Comparison of ENCODE assay signal across 20 cellular contexts in the genomic region with DNA sequence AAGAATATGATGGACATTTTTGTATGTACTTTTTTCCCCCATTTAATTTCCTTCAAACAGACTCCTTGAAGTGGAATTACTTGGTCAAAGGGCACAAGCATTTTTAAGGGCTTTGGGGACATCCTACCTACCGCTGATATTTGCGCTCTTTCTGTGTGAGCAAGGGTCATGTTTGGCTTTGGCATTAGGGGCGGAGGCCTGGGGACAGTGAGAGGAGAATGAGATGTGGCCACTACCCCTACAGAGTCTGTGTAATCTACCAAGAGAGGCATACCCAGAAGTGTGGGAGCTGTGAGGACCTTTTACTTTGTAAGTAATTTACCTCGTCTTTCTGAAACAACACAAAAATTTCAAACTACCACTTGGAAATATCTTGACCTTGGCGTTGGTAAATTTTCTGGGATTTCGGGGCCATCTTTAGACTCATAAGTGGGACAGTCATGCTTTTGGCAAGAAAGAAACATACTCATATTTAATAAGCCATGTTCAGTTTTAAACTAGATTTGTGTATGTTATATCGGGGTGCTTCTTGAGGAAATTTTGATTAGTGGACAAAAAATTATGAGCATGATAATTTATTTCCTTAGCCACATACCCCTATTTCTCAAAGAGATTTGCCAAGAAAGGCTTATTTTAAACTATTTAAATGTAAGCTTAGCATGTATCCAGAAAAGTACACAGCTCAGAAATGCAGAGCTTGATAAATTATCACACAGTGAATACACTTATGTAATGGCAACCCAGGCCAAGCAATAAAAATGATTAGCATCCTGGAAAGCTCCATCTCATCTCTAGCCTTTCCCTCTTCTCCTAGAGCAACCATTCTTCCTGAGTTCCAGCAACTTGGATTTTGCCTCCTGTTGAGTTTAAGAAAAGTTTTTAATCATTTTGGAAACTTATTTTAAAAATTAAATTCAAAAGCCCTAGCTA.
"Had no signal": no experiment of that assay in that cellular context is flagged by ENCODE, and none has a peak within 500 bp of the region (broad histone marks: within the 10 kb centered on the region; RNA-seq: fewer than 3 reads in every experiment).

No MANE protein-coding gene starts in this region.

- DNase-seq: activated CD4-positive, alpha-beta memory T cell treated with anti-CD3 and anti-CD28 coated beads, Interleukin-2, amount 10 ng/mL, durations not matched to agents 7 days and 5 days; activated CD4-positive, alpha-beta T cell treated with anti-CD3 and anti-CD28 coated beads, Interleukin-2, amount 10 ng/mL, durations not matched to agents 24 days and 14 days; activated T-cell treated with anti-CD3 and anti-CD28 coated beads, Interleukin-2, amount 50 U/mL, for 72 hours; aorta; dermis blood vessel endothelial cell; effector memory CD4-positive, alpha-beta T cell; glutamatergic neuron; hippocampal formation; kidney glomerular epithelial cell; left ventricle myocardium superior; mammary epithelial cell; nucleus accumbens; sigmoid colon; stimulated activated CD4-positive, alpha-beta T cell treated with anti-CD3 and anti-CD28 coated beads, Interleukin-4, amount 100 ng/mL, for 1 hour; stimulated activated naive CD8-positive, alpha-beta T cell treated with anti-CD3 and anti-CD28 coated beads, Interleukin-15, Interleukin-2, amounts not matched to agents 100 U/mL and 50 U/mL, for 24 hours had no signal

- H3K27me3 Mint-ChIP-seq: activated CD4-positive, alpha-beta memory T cell treated with anti-CD3 and anti-CD28 coated beads, Interleukin-2, amount 10 ng/mL, durations not matched to agents 7 days and 5 days had no signal

- H3K36me3 ChIP-seq: esophagus muscularis mucosa, sigmoid colon had no signal

- H3K27ac Mint-ChIP-seq: activated CD4-positive, alpha-beta memory T cell treated with anti-CD3 and anti-CD28 coated beads, Interleukin-2, amount 10 ng/mL, durations not matched to agents 7 days and 5 days; activated CD4-positive, alpha-beta T cell treated with anti-CD3 and anti-CD28 coated beads, Interleukin-2, amount 10 ng/mL, durations not matched to agents 24 days and 14 days; activated naive CD4-positive, alpha-beta T cell treated with anti-CD3 and anti-CD28 coated beads, Interleukin-2, amount 50 U/mL, for 72 hours; activated T-cell treated with anti-CD3 and anti-CD28 coated beads, Interleukin-2, amount 50 U/mL, for 72 hours had no signal

- H3K9ac ChIP-seq: parathyroid adenoma had no signal

- H3K27ac ChIP-seq: parathyroid adenoma, VCaP had no signal

- H3K9me3 Mint-ChIP-seq: activated CD4-positive, alpha-beta memory T cell treated with anti-CD3 and anti-CD28 coated beads, Interleukin-2, amount 10 ng/mL, durations not matched to agents 7 days and 5 days; activated CD4-positive, alpha-beta T cell treated with anti-CD3 and anti-CD28 coated beads, Interleukin-2, amount 10 ng/mL, durations not matched to agents 24 days and 14 days; activated naive CD4-positive, alpha-beta T cell treated with anti-CD3 and anti-CD28 coated beads, Interleukin-2, amount 50 U/mL, for 72 hours; activated T-cell treated with anti-CD3 and anti-CD28 coated beads, Interleukin-2, amount 50 U/mL, for 72 hours; brain had no signal

- H3K4me3 Mint-ChIP-seq: activated CD4-positive, alpha-beta memory T cell treated with anti-CD3 and anti-CD28 coated beads, Interleukin-2, amount 10 ng/mL, durations not matched to agents 7 days and 5 days; activated CD4-positive, alpha-beta T cell treated with anti-CD3 and anti-CD28 coated beads, Interleukin-2, amount 10 ng/mL, durations not matched to agents 24 days and 14 days; activated T-cell treated with anti-CD3 and anti-CD28 coated beads, Interleukin-2, amount 50 U/mL, for 72 hours; brain had no signal

- H3K27me3 ChIP-seq: esophagus muscularis mucosa, sigmoid colon had no signal

- H3K36me3 Mint-ChIP-seq: brain had no signal

- H3K9me3 ChIP-seq: esophagus muscularis mucosa, sigmoid colon had no signal

- H3K4me3 ChIP-seq: esophagus muscularis mucosa, sigmoid colon had no signal
